8 cellular contexts compared by ENCODE assay signal in genomic region chrX:16869393-16870094, GRCh38. TPM values are rescaled to one million over a fixed set of nuclear protein-coding genes. Genes with fewer than 3 reads are reported as not detected.
DNase-seq lines count a peak whose midpoint lies in the region; ATAC-seq and TF ChIP-seq lines count a peak whose summit lies in the region.

No MANE protein-coding gene starts in this region.

- peaks cover 29% of the 10 kb centered on the region for H3K4me1 ChIP-seq in KMS-11 (ENCODE audit: low read depth, poor library complexity, severe bottlenecking)

- peaks cover 51% of the 10 kb centered on the region for H3K79me2 ChIP-seq in KMS-11 (ENCODE audit: insufficient read depth, low read depth)

- no peaks in the 10 kb centered on the region for H3K27me3 ChIP-seq in KMS-11 (ENCODE audit: insufficient read depth, low read depth)

- peak; percentile 43 for ATAC-seq in GM21717 (IDR thresholded peaks at IDR 0.05; ENCODE audit: unreplicated experiment)

- peak; percentile 44 for DNase-seq in T-helper 2 cell treated with Interferon-gamma antibody and Interleukin-4, amounts not matched to agents 5 μg/mL and 100 μg/mL, for 36 hours (ENCODE audit: low spot score)
- DNase-seq in central memory CD4-positive, alpha-beta T cell: peak; percentile 47
- DNase-seq in left kidney (ENCODE audit: low read depth, low spot score) (peak; percentile 69), posterior vena cava (ENCODE audit: low spot score) (no peak)
- peak; percentile 7 to 32 for DNase-seq in stimulated activated CD8-positive, alpha-beta memory T cell treated with anti-CD3 and anti-CD28 coated beads, Interleukin-2, amount 100 ng/mL, for 1 hour (ENCODE audit: low read depth in 2 of 2)

- H3K27ac ChIP-seq in KMS-11: peak overlapping the region; percentile 95

- H3K9ac ChIP-seq in KMS-11: peak overlapping the region; percentile 83; the same call in 1 of the 2 replicates

- peaks cover 20% of the 10 kb centered on the region for H3K4me1 Mint-ChIP-seq in T-helper 2 cell treated with Interferon-gamma antibody and Interleukin-4, amounts not matched to agents 5 μg/mL and 100 μg/mL, for 36 hours (ENCODE audit: low read depth)

- H3K4me3 ChIP-seq in GM08714 (ENCODE audit: low read length) (peak overlapping the region; percentile 93), KMS-11 (IDR thresholded peaks at IDR 0.05; ENCODE audit: insufficient read depth, low read depth, low read length) (no peak overlapping the region)

- H3K4me3 Mint-ChIP-seq in T-helper 2 cell treated with Interferon-gamma antibody and Interleukin-4, amounts not matched to agents 5 μg/mL and 100 μg/mL, for 36 hours: peak overlapping the region; percentile 97

- H2AFZ ChIP-seq in KMS-11 (ENCODE audit: low read depth): peak overlapping the region; percentile 57; the same call in 1 of the 2 replicates

- intact Hi-C loops in posterior vena cava (cut with DNase I): no loop called here

- H3K27me3 Mint-ChIP-seq in T-helper 2 cell treated with Interferon-gamma antibody and Interleukin-4, amounts not matched to agents 5 μg/mL and 100 μg/mL, for 36 hours (ENCODE audit: low read depth): no peaks in the 10 kb centered on the region

- peak overlapping the region; percentile 52 for H3K4me2 ChIP-seq in KMS-11

- H3K36me3 Mint-ChIP-seq in T-helper 2 cell treated with Interferon-gamma antibody and Interleukin-4, amounts not matched to agents 5 μg/mL and 100 μg/mL, for 36 hours (ENCODE audit: low read depth): peaks cover 22% of the 10 kb centered on the region

- peaks cover 3% of the 10 kb centered on the region; the same call in 1 of the 2 replicates for H4K20me1 ChIP-seq in KMS-11 (ENCODE audit: insufficient read depth)

- no peaks in the 10 kb centered on the region for H3K9me3 Mint-ChIP-seq in T-helper 2 cell treated with Interferon-gamma antibody and Interleukin-4, amounts not matched to agents 5 μg/mL and 100 μg/mL, for 36 hours

- no peaks in the 10 kb centered on the region for H3K36me3 ChIP-seq in KMS-11 (ENCODE audit: insufficient read depth)

- peak overlapping the region; percentile 99 for H3K27ac Mint-ChIP-seq in T-helper 2 cell treated with Interferon-gamma antibody and Interleukin-4, amounts not matched to agents 5 μg/mL and 100 μg/mL, for 36 hours

- no peak for TF ChIP-seq CTCF in KMS-11 (conservative IDR thresholded peaks at IDR 0.05; ENCODE audit: low read depth, low read length)

RNA-seq across cellular contexts. Expression of gene RBBP7, which starts 0.6 kb away (rescaled TPM):
- total RNA-seq in posterior vena cava: 100 to 1,000 TPM in 1 of 2 donors, 10 to 100 TPM in 1; 98.7 to 102 TPM
